Comparison of ENCODE assay signal across 1 cellular context in the genomic region with DNA sequence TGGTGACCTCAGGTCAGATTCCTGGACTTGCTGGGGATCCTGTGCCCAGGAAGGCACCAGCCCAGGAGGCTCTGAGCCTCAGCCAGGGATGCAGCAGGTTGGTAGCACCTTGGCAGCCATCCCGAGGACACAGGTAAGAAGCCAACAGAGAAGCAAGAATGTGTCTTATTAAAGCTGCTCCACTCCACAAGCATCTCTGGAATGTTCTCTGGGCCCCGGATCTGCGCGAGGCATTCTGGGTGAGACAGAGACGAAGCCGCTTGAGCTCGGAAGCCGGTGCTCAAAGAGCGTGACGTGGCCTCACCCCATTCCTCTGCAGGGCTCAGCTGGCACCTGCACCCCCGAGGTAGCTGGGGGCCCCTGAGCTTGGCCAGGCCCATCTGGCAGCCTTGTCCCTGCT.
A peak's percentile ranks its signal among the peaks of the same experiment; 100 is the strongest.
TF ChIP-seq lines count a peak whose summit lies in the region.

No MANE protein-coding gene starts in this region.

TF ChIP-seq in HepG2, 621 proteins besides CTCF, POLR2A, EP300 and RAD21 (continued from another document and continues in another):
- TF ChIP-seq KDM3A (CRISPR knock-in tag; IDR thresholded peaks at IDR 0.05; ENCODE audit: low read depth) (no peak), MLXIP (CRISPR knock-in tag; IDR thresholded peaks at IDR 0.05; ENCODE audit: borderline replicate concordance) (no peak), ZNF629 (CRISPR knock-in tag; conservative IDR thresholded peaks at IDR 0.05) (no peak), JARID2 (CRISPR knock-in tag; IDR thresholded peaks at IDR 0.05; ENCODE audit: insufficient replicate concordance) (no peak), FOXO1 (CRISPR knock-in tag; IDR thresholded peaks at IDR 0.05) (no peak), ZNF780A (CRISPR knock-in tag; IDR thresholded peaks at IDR 0.05) (no peak), SRSF1 (optimal IDR thresholded peaks at IDR 0.05; ENCODE audit: low read depth, low read length) (no peak), KMT2A (CRISPR knock-in tag; IDR thresholded peaks at IDR 0.05) (no peak), ZNF280B (CRISPR knock-in tag; IDR thresholded peaks at IDR 0.05; ENCODE audit: borderline replicate concordance) (no peak), KLF9 (CRISPR knock-in tag; IDR thresholded peaks at IDR 0.05; ENCODE audit: low read depth) (no peak), ZNF12 (CRISPR knock-in tag; IDR thresholded peaks at IDR 0.05) (no peak), SIN3B (IDR thresholded peaks at IDR 0.05; ENCODE audit: low read length) (no peak), ZNF253 (CRISPR knock-in tag; IDR thresholded peaks at IDR 0.05; ENCODE audit: borderline replicate concordance) (no peak), ZNF503 (CRISPR knock-in tag; IDR thresholded peaks at IDR 0.05) (no peak), ZC3H13 (CRISPR knock-in tag; IDR thresholded peaks at IDR 0.05) (no peak), MEF2D (CRISPR knock-in tag; IDR thresholded peaks at IDR 0.05) (no peak), ZNF670 (CRISPR knock-in tag; IDR thresholded peaks at IDR 0.05; ENCODE audit: borderline replicate concordance) (no peak), MNT (IDR thresholded peaks at IDR 0.05) (no peak), ZNF75D (CRISPR knock-in tag; IDR thresholded peaks at IDR 0.05; ENCODE audit: borderline replicate concordance) (0 out of 2 replicates have a peak, but pooled peaks have one; percentile 39), HMGA1 (CRISPR knock-in tag; conservative IDR thresholded peaks at IDR 0.05) (no peak), CBX1 (IDR thresholded peaks at IDR 0.05; ENCODE audit: low read depth) (no peak), ZNF317 (CRISPR knock-in tag; IDR thresholded peaks at IDR 0.05) (no peak), ATF7-NPFF (CRISPR knock-in tag; IDR thresholded peaks at IDR 0.05; ENCODE audit: low read depth) (no peak), TEF (CRISPR knock-in tag; IDR thresholded peaks at IDR 0.05) (no peak), CAMTA2 (CRISPR knock-in tag; IDR thresholded peaks at IDR 0.05; ENCODE audit: borderline replicate concordance) (no peak), MBD4 (IDR thresholded peaks at IDR 0.05; ENCODE audit: borderline replicate concordance, low read length) (no peak), KAT8 (CRISPR knock-in tag; IDR thresholded peaks at IDR 0.05) (0 out of 2 replicates have a peak, but pooled peaks have one; percentile 21), SOX5 (CRISPR knock-in tag; IDR thresholded peaks at IDR 0.05; ENCODE audit: borderline replicate concordance) (no peak), BCLAF1 (IDR thresholded peaks at IDR 0.05) (no peak), ZNF784 (CRISPR knock-in tag; IDR thresholded peaks at IDR 0.05; ENCODE audit: borderline replicate concordance) (no peak)
- TF ChIP-seq, protein P1, sequence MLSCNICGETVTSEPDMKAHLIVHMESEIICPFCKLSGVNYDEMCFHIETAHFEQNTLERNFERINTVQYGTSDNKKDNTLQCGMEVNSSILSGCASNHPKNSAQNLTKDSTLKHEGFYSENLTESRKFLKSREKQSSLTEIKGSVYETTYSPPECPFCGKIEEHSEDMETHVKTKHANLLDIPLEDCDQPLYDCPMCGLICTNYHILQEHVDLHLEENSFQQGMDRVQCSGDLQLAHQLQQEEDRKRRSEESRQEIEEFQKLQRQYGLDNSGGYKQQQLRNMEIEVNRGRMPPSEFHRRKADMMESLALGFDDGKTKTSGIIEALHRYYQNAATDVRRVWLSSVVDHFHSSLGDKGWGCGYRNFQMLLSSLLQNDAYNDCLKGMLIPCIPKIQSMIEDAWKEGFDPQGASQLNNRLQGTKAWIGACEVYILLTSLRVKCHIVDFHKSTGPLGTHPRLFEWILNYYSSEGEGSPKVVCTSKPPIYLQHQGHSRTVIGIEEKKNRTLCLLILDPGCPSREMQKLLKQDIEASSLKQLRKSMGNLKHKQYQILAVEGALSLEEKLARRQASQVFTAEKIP (CRISPR knock-in tag; IDR thresholded peaks at IDR 0.05; ENCODE audit: borderline replicate concordance), result no peak
- TF ChIP-seq, protein P2, sequence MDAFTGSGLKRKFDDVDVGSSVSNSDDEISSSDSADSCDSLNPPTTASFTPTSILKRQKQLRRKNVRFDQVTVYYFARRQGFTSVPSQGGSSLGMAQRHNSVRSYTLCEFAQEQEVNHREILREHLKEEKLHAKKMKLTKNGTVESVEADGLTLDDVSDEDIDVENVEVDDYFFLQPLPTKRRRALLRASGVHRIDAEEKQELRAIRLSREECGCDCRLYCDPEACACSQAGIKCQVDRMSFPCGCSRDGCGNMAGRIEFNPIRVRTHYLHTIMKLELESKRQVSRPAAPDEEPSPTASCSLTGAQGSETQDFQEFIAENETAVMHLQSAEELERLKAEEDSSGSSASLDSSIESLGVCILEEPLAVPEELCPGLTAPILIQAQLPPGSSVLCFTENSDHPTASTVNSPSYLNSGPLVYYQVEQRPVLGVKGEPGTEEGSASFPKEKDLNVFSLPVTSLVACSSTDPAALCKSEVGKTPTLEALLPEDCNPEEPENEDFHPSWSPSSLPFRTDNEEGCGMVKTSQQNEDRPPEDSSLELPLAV (CRISPR knock-in tag; conservative IDR thresholded peaks at IDR 0.05; ENCODE audit: low read depth), result no peak
- TF ChIP-seq, protein P3, sequence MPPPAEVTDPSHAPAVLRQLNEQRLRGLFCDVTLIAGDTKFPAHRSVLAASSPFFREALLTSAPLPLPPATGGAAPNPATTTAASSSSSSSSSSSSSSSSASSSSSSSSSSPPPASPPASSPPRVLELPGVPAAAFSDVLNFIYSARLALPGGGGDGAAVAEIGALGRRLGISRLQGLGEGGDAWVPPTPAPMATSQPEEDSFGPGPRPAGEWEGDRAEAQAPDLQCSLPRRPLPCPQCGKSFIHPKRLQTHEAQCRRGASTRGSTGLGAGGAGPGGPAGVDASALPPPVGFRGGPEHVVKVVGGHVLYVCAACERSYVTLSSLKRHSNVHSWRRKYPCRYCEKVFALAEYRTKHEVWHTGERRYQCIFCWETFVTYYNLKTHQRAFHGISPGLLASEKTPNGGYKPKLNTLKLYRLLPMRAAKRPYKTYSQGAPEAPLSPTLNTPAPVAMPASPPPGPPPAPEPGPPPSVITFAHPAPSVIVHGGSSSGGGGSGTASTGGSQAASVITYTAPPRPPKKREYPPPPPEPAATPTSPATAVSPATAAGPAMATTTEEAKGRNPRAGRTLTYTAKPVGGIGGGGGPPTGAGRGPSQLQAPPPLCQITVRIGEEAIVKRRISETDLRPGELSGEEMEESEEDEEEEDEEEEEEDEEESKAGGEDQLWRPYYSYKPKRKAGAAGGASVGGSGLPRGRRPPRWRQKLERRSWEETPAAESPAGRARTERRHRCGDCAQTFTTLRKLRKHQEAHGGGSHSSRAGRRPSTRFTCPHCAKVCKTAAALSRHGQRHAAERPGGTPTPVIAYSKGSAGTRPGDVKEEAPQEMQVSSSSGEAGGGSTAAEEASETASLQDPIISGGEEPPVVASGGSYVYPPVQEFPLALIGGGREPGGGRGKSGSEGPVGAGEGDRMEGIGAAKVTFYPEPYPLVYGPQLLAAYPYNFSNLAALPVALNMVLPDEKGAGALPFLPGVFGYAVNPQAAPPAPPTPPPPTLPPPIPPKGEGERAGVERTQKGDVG (CRISPR knock-in tag; IDR thresholded peaks at IDR 0.05; ENCODE audit: borderline replicate concordance), result no peak
- TF ChIP-seq, protein P4, sequence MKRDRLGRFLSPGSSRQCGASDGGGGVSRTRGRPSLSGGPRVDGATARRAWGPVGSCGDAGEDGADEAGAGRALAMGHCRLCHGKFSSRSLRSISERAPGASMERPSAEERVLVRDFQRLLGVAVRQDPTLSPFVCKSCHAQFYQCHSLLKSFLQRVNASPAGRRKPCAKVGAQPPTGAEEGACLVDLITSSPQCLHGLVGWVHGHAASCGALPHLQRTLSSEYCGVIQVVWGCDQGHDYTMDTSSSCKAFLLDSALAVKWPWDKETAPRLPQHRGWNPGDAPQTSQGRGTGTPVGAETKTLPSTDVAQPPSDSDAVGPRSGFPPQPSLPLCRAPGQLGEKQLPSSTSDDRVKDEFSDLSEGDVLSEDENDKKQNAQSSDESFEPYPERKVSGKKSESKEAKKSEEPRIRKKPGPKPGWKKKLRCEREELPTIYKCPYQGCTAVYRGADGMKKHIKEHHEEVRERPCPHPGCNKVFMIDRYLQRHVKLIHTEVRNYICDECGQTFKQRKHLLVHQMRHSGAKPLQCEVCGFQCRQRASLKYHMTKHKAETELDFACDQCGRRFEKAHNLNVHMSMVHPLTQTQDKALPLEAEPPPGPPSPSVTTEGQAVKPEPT (CRISPR knock-in tag; IDR thresholded peaks at IDR 0.05; ENCODE audit: low read depth), result no peak
